In the genomic region with DNA sequence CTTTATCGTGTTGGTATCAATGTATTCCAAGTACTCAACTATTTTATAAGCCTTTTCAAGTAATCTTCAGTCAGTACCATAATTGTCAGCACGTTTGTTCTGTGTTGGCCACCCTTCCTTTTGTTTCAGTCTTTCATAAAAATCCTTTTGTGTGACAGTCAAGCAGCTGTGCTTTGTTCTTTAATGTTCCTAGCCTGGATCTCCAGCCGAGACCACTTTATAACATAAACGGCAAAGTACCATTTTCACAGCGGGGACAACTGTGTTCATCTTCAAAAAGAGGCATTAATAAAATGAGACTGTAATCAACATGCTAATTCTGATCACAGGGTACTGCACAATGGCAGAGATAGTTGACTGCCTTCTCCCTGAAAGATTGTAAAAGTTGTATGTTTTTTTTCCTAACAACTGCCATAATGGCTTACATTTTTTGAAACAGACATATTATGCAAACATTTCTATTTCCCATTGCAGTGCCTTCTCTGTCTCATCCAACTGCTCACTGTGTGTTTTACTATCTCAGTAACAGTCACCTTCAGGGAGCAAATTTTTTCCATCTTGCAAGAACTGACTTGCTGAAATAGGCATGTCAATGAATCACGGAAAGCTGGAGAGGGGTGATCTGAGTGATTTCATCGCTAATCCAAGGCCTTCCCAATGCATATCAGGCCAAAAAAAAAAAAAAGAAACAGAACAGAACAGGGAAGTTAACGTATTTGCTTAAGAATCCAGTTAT, we compare ENCODE assay signal across 16 cellular contexts.
A peak's percentile ranks its signal among the peaks of the same experiment; 100 is the strongest.
DNase-seq lines count a peak whose midpoint lies in the region; ATAC-seq, FAIRE-seq and TF ChIP-seq lines count a peak whose summit lies in the region.
"Had no signal": no experiment of that assay in that cellular context is flagged by ENCODE, and none has a peak within 500 bp of the region (broad histone marks: within the 10 kb centered on the region; RNA-seq: fewer than 3 reads in every experiment).

No MANE protein-coding gene starts in this region.

- no peak for ATAC-seq in HG03354 (IDR thresholded peaks at IDR 0.05; ENCODE audit: poor library complexity, severe bottlenecking, unreplicated experiment)
- ATAC-seq: activated CD8-positive, alpha-beta T cell treated with anti-CD3 and anti-CD28 coated beads for 36 hours; activated T-helper 17 cell treated with anti-CD3 and anti-CD28 coated beads, Interleukin-2, amount 50 U/mL, for 72 hours; naive thymus-derived CD8-positive, alpha-beta T cell; PC-3 had no signal

- H3K4me2 ChIP-seq in neural cell (ENCODE audit: low read length) = peak overlapping the region; percentile 56

- no peaks in the 10 kb centered on the region for H3K27me3 ChIP-seq in HAP-1 (ENCODE audit: low read depth)
- H3K27me3 ChIP-seq in bronchial epithelial cell (ENCODE audit: control insufficient read depth, insufficient read depth, low read length) = no peaks in the 10 kb centered on the region
- H3K27me3 ChIP-seq in neural cell (ENCODE audit: insufficient read depth, low read depth, low read length) = no peaks in the 10 kb centered on the region
- H3K27me3 ChIP-seq: upper lobe of left lung had no signal

- in situ Hi-C loops in HAP-1 (cut with MboI; ENCODE audit: low sequenced_read_pairs) = no loop called here

- H3K9ac ChIP-seq in neural cell (ENCODE audit: low read length) = peak overlapping the region; percentile 54

- peak; percentile 37 for TF ChIP-seq RAD21 in neural cell (conservative IDR thresholded peaks at IDR 0.05)

- H3K36me3 ChIP-seq in HAP-1 (replicated peaks) = no peaks in the 10 kb centered on the region
- no peaks in the 10 kb centered on the region for H3K36me3 ChIP-seq in bronchial epithelial cell (ENCODE audit: control insufficient read depth, insufficient read depth, low read length)
- peaks cover 4% of the 10 kb centered on the region for H3K36me3 ChIP-seq in neural cell (ENCODE audit: insufficient read depth, low read length)
- H3K36me3 ChIP-seq: upper lobe of left lung had no signal

- H2AFZ ChIP-seq in neural cell (ENCODE audit: low read depth, low read length) = no peak overlapping the region

- H3K4me1 ChIP-seq in HAP-1 = peaks cover 8% of the 10 kb centered on the region
- H3K4me1 ChIP-seq: upper lobe of left lung had no signal

- H3K4me3 ChIP-seq in HAP-1 = no peak overlapping the region
- H3K4me3 ChIP-seq in bronchial epithelial cell (ENCODE audit: low read depth, low read length) = no peak overlapping the region
- peak overlapping the region; percentile 48 for H3K4me3 ChIP-seq in neural cell (ENCODE audit: low read length)
- H3K4me3 ChIP-seq: upper lobe of left lung had no signal

- H3K9me3 ChIP-seq in HAP-1 (no peaks in the 10 kb centered on the region), neural cell (ENCODE audit: low read length) (no peaks in the 10 kb centered on the region)
- H3K9me3 ChIP-seq: upper lobe of left lung had no signal

- no peaks in the 10 kb centered on the region for H3K9me2 ChIP-seq in neural cell (ENCODE audit: insufficient read depth, low read length)

- TF ChIP-seq EP300 in neural cell (conservative IDR thresholded peaks at IDR 0.05; ENCODE audit: poor library complexity, severe bottlenecking) = peak; percentile 89

- no peak for TF ChIP-seq CTCF in bronchial epithelial cell (IDR thresholded peaks at IDR 0.05; ENCODE audit: insufficient read depth, low read length, severe bottlenecking)
- TF ChIP-seq CTCF in neural cell (IDR thresholded peaks at IDR 0.05; ENCODE audit: poor library complexity, severe bottlenecking) = no peak

- DNase-seq in HAP-1 (ENCODE audit: low spot score in 2 of 2) = peak; percentile 24 to 76
- DNase-seq in NCI-H2107 (lab: John Stamatoyannopoulos, UW) = peak; percentile 6
- peak; percentile 98 for DNase-seq in bronchial epithelial cell (ENCODE audit: low read depth)
- no peak for DNase-seq in NK-92 treated with Interleukin-12 subunit alpha and Interleukin-12 subunit beta, amount 100 ng/mL, for 24 hours (lab: John Stamatoyannopoulos, UW)
- DNase-seq in NCI-H526 treated with DMSO at 0.1 percent for 48 hours (lab: John Stamatoyannopoulos, UW) = no peak
- DNase-seq in AML-193 (lab: John Stamatoyannopoulos, UW) = no peak
- DNase-seq: activated CD8-positive, alpha-beta T cell treated with anti-CD3 and anti-CD28 coated beads for 36 hours; GF-D8; naive thymus-derived CD8-positive, alpha-beta T cell; NCI-H226; PC-3; stimulated activated CD4-positive, alpha-beta T cell treated with anti-CD3 and anti-CD28 coated beads, Interleukin-4, amount 100 ng/mL, for 1 hour; upper lobe of left lung had no signal

- peaks cover 3% of the 10 kb centered on the region for H3F3A ChIP-seq in neural cell (ENCODE audit: insufficient read depth, low read length, poor library complexity, severe bottlenecking)

- H3K27ac ChIP-seq in neural cell (ENCODE audit: low read length) = peak overlapping the region; percentile 90
- H3K27ac ChIP-seq: upper lobe of left lung had no signal

- H4K20me1 ChIP-seq in neural cell (ENCODE audit: insufficient read depth) = no peaks in the 10 kb centered on the region

- H3K79me2 ChIP-seq in neural cell (replicated peaks; ENCODE audit: insufficient read depth, low read length) = no peaks in the 10 kb centered on the region

- FAIRE-seq in bronchial epithelial cell (lab: Jason Lieb, UNC) = peak; percentile 66

TF ChIP-seq in neural cell, 6 proteins besides CTCF, POLR2A, EP300 and RAD21:
- peak; percentile 29 for TF ChIP-seq SMC3 (conservative IDR thresholded peaks at IDR 0.05; ENCODE audit: poor library complexity)
- peak; percentile 10 for TF ChIP-seq MXI1 (conservative IDR thresholded peaks at IDR 0.05; ENCODE audit: poor library complexity, severe bottlenecking)
- peak; percentile 93 for TF ChIP-seq POLR2AphosphoS5 (IDR thresholded peaks at IDR 0.05)
- TF ChIP-seq TAF1 (IDR thresholded peaks at IDR 0.05; ENCODE audit: low read depth) = no peak
- TF ChIP-seq, protein P1, sequence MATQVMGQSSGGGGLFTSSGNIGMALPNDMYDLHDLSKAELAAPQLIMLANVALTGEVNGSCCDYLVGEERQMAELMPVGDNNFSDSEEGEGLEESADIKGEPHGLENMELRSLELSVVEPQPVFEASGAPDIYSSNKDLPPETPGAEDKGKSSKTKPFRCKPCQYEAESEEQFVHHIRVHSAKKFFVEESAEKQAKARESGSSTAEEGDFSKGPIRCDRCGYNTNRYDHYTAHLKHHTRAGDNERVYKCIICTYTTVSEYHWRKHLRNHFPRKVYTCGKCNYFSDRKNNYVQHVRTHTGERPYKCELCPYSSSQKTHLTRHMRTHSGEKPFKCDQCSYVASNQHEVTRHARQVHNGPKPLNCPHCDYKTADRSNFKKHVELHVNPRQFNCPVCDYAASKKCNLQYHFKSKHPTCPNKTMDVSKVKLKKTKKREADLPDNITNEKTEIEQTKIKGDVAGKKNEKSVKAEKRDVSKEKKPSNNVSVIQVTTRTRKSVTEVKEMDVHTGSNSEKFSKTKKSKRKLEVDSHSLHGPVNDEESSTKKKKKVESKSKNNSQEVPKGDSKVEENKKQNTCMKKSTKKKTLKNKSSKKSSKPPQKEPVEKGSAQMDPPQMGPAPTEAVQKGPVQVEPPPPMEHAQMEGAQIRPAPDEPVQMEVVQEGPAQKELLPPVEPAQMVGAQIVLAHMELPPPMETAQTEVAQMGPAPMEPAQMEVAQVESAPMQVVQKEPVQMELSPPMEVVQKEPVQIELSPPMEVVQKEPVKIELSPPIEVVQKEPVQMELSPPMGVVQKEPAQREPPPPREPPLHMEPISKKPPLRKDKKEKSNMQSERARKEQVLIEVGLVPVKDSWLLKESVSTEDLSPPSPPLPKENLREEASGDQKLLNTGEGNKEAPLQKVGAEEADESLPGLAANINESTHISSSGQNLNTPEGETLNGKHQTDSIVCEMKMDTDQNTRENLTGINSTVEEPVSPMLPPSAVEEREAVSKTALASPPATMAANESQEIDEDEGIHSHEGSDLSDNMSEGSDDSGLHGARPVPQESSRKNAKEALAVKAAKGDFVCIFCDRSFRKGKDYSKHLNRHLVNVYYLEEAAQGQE (IDR thresholded peaks at IDR 0.05; ENCODE audit: borderline replicate concordance) = peak; percentile 55
- no peak for TF ChIP-seq EZH2 (IDR thresholded peaks at IDR 0.05; ENCODE audit: borderline replicate concordance, insufficient read depth, low read length, poor library complexity, severe bottlenecking)

Comparison
In these comparisons a context has a peak if more than half of its experiments do, and no peak if none do; other contexts are left out.
1. DNase-seq: peak in HAP-1 (2 of 2), NCI-H2107 (single experiment) and bronchial epithelial cell (single experiment); none in NK-92 treated with Interleukin-12 subunit alpha and Interleukin-12 subunit beta, amount 100 ng/mL, for 24 hours (single experiment), NCI-H526 treated with DMSO at 0.1 percent for 48 hours (single experiment) and AML-193 (0 of 2).